In the genomic region with DNA sequence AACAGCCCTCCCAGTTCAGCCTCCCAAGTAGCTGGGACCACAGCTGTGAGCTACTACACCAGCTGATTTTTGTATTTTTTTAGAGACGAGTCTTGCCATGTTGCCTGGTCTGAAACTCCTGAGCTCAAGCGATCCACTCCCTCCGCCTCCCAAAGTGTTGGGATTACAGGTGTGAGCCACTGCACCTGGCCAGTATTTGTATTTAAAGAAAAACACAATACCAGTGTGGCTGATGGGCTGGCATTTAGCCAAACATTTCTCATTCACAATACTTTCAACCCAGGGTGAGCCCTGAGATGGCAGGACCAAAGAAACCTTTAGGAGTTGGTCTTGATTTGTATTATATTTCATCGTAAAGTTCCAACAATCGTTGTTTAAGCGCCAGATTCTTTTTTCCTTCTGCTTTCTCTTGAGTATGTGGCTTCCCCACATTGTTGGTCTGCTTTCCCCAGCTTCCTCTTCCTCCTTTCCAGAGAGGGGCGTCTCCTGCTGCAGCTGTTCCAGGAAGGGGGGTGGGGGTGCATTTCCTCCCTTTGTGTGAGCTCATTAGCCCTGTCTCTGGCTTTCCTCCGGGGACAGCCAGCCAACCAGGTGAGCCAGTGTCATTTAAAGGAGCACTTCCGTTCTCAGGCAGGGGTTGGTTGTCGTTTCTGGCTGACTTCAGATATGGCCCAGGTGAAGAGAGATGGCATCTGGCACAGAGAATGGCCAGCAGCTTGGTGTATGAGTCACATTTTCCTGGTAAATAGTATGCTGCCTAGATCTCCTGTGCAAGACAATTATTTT, we compare ENCODE assay signal across 8 cellular contexts.
DNase-seq lines count a peak whose midpoint lies in the region; ATAC-seq and TF ChIP-seq lines count a peak whose summit lies in the region.

No MANE protein-coding gene starts in this region.

- peaks cover 13% of the 10 kb centered on the region for H3K9me3 Mint-ChIP-seq in activated naive CD8-positive, alpha-beta T cell treated with anti-CD3 and anti-CD28 coated beads, Interleukin-2, amount 50 U/mL, for 24 hours

- intact Hi-C loops in OCI-LY7 (cut with micrococcal nuclease; ENCODE audit: unreplicated experiment): no loop called here
- intact Hi-C loops in lower lobe of right lung (cut with DNase I): no loop called here
- intact Hi-C loops in upper lobe of right lung (cut with DNase I): no loop called here

- peaks cover 13% of the 10 kb centered on the region for H3K4me1 Mint-ChIP-seq in activated naive CD8-positive, alpha-beta T cell treated with anti-CD3 and anti-CD28 coated beads, Interleukin-2, amount 50 U/mL, for 24 hours

- H3K4me3 Mint-ChIP-seq in activated naive CD8-positive, alpha-beta T cell treated with anti-CD3 and anti-CD28 coated beads, Interleukin-2, amount 50 U/mL, for 24 hours: peak overlapping the region; percentile 14

- H3K27ac ChIP-seq in OCI-LY7 (ENCODE audit: low read depth, low read length, poor library complexity, severe bottlenecking) (no peak overlapping the region), lower lobe of right lung (peak overlapping the region; percentile 66), upper lobe of right lung (peak overlapping the region; percentile 73)

- no peaks in the 10 kb centered on the region for H3K9me2 ChIP-seq in OCI-LY7 (ENCODE audit: insufficient read depth, low read length)

- no peaks in the 10 kb centered on the region for H3K79me2 ChIP-seq in OCI-LY7 (ENCODE audit: insufficient read depth, low read depth, low read length)

- H3K27ac Mint-ChIP-seq in activated naive CD8-positive, alpha-beta T cell treated with anti-CD3 and anti-CD28 coated beads, Interleukin-2, amount 50 U/mL, for 24 hours: peak overlapping the region; percentile 62

- H3K9me3 ChIP-seq in OCI-LY7 (ENCODE audit: low read length): peaks cover 10% of the 10 kb centered on the region; the same call in 1 of the 2 replicates
- peaks cover 7% of the 10 kb centered on the region for H3K9me3 ChIP-seq in lower lobe of right lung
- H3K9me3 ChIP-seq in upper lobe of right lung: peaks cover 3% of the 10 kb centered on the region

- H2AFZ ChIP-seq in OCI-LY7 (ENCODE audit: low read length): no peak overlapping the region

- H3K4me1 ChIP-seq in OCI-LY7 (ENCODE audit: insufficient read depth, low read length, poor library complexity, severe bottlenecking) (peaks cover 7% of the 10 kb centered on the region), lower lobe of right lung (peaks cover 26% of the 10 kb centered on the region), upper lobe of right lung (peaks cover 24% of the 10 kb centered on the region)

- H3K36me3 Mint-ChIP-seq in activated naive CD8-positive, alpha-beta T cell treated with anti-CD3 and anti-CD28 coated beads, Interleukin-2, amount 50 U/mL, for 24 hours (ENCODE audit: low read depth): no peaks in the 10 kb centered on the region

- H3K36me3 ChIP-seq in OCI-LY7 (ENCODE audit: insufficient read depth, low read length) (no peaks in the 10 kb centered on the region), lower lobe of right lung (no peaks in the 10 kb centered on the region), upper lobe of right lung (no peaks in the 10 kb centered on the region)

- no TSS peak for BruUV-seq in OCI-LY7 (replicated peaks; lab: Mats Ljungman, UMichigan)

- H3K27me3 Mint-ChIP-seq in activated naive CD8-positive, alpha-beta T cell treated with anti-CD3 and anti-CD28 coated beads, Interleukin-2, amount 50 U/mL, for 24 hours: no peaks in the 10 kb centered on the region

- CTCF ChIA-PET in OCI-LY7 (lab: Charles Lee; ENCODE audit: unreplicated experiment): no interaction called here

- POLR2A ChIA-PET in OCI-LY7 (lab: Charles Lee): interaction anchor here (0.6 kb wide), 1 partner anchor 330 kb away, joined by 8 read pairs; no protein-coding TSS in a partner anchor

- ATAC-seq in activated naive CD8-positive, alpha-beta T cell treated with anti-CD3 and anti-CD28 coated beads, Interleukin-2, amount 50 U/mL, for 24 hours: peak; percentile 33
- ATAC-seq in lower lobe of right lung (peak; percentile 48 to 78), upper lobe of right lung (peak; percentile 83), GM21367 (IDR thresholded peaks at IDR 0.05; ENCODE audit: unreplicated experiment) (no peak), GM19395 (IDR thresholded peaks at IDR 0.05; ENCODE audit: unreplicated experiment) (no peak), HG03159 (IDR thresholded peaks at IDR 0.05; ENCODE audit: unreplicated experiment) (no peak)

- TF ChIP-seq CTCF in OCI-LY7 (conservative IDR thresholded peaks at IDR 0.05; ENCODE audit: low read length) (no peak), lower lobe of right lung (IDR thresholded peaks at IDR 0.05) (no peak), upper lobe of right lung (IDR thresholded peaks at IDR 0.05) (no peak)

- DNase-seq in LHCN-M2 (ENCODE audit: low read depth) (peak; percentile 65), OCI-LY7 (ENCODE audit: low spot score) (peak; percentile 47), lower lobe of right lung (peak; percentile 71), upper lobe of right lung (no peak)
- DNase-seq in activated naive CD8-positive, alpha-beta T cell treated with anti-CD3 and anti-CD28 coated beads, Interleukin-2, amount 50 U/mL, for 24 hours: peak; percentile 11

- H4K20me1 ChIP-seq in OCI-LY7 (ENCODE audit: insufficient read depth, low read length): no peaks in the 10 kb centered on the region

- H3K4me2 ChIP-seq in OCI-LY7 (ENCODE audit: low read length): 0 out of 2 replicates have a peak overlapping the region, but pooled peaks have one; percentile 1

- no peaks in the 10 kb centered on the region for H3K27me3 ChIP-seq in lower lobe of right lung (ENCODE audit: low read depth)
- H3K27me3 ChIP-seq in upper lobe of right lung: no peaks in the 10 kb centered on the region

- H3K4me3 ChIP-seq in OCI-LY7 (ENCODE audit: low read depth, low read length, poor library complexity, severe bottlenecking): no peak overlapping the region
- no peak overlapping the region for H3K4me3 ChIP-seq in lower lobe of right lung
- no peak overlapping the region for H3K4me3 ChIP-seq in upper lobe of right lung

Comparison
In these comparisons a context has a peak if more than half of its experiments do, and no peak if none do; other contexts are left out.
1. ATAC-seq: peak in activated naive CD8-positive, alpha-beta T cell treated with anti-CD3 and anti-CD28 coated beads, Interleukin-2, amount 50 U/mL, for 24 hours (single experiment), lower lobe of right lung (2 of 2) and upper lobe of right lung (single experiment); none in GM21367 (single experiment), GM19395 (single experiment) and HG03159 (single experiment).